ENCODE assay signal across 10 cellular contexts in genomic region chr16:89949756-89950155, GRCh38. TPM values are rescaled to one million over a fixed set of nuclear protein-coding genes. Genes with fewer than 3 reads are reported as not detected.
A peak's percentile ranks its signal among the peaks of the same experiment; 100 is the strongest.
DNase-seq lines count a peak whose midpoint lies in the region; ATAC-seq and TF ChIP-seq lines count a peak whose summit lies in the region.
"Had no signal": no experiment of that assay in that cellular context is flagged by ENCODE, and none has a peak within 500 bp of the region (broad histone marks: within the 10 kb centered on the region; RNA-seq: fewer than 3 reads in every experiment).

No MANE protein-coding gene starts in this region.

- POLR2A ChIA-PET in OCI-LY7 (lab: Charles Lee), result interaction anchor here (0.7 to 2.0 kb wide), 4 partner anchors 15 to 27 kb away, joined by 3 to 13 read pairs (median 4); no protein-coding TSS in a partner anchor

- peak; percentile 34 for DNase-seq in OCI-LY7 (ENCODE audit: low spot score)
- DNase-seq in epidermal melanocyte (ENCODE audit: insufficient read length, low spot score), result peak; percentile 11
- DNase-seq in progenitor cell of endocrine pancreas (ENCODE audit: low spot score, unreplicated experiment), result no peak
- no peak for DNase-seq in NCI-H2081 (lab: John Stamatoyannopoulos, UW)
- no peak for DNase-seq in DMS53 (lab: John Stamatoyannopoulos, UW)

- intact Hi-C loops in OCI-LY7 (cut with micrococcal nuclease; ENCODE audit: unreplicated experiment), result loop anchor here (2.0 kb wide), 2 partner anchors 23 to 63 kb away; no protein-coding TSS in a partner anchor

- H3K9me2 ChIP-seq in OCI-LY7 (ENCODE audit: insufficient read depth, low read length), result no peaks in the 10 kb centered on the region

- H3K4me3 ChIP-seq in OCI-LY7 (ENCODE audit: low read depth, low read length, poor library complexity, severe bottlenecking), result peak overlapping the region; percentile 78

- H3K9me3 Mint-ChIP-seq in progenitor cell of endocrine pancreas (ENCODE audit: low read depth), result no peaks in the 10 kb centered on the region

- no peaks in the 10 kb centered on the region for H3K4me1 ChIP-seq in ES-I3 (ENCODE audit: insufficient read depth, low read length)
- peaks cover 84% of the 10 kb centered on the region for H3K4me1 ChIP-seq in OCI-LY7 (ENCODE audit: insufficient read depth, low read length, poor library complexity, severe bottlenecking)

- ATAC-seq in HG02678 (IDR thresholded peaks at IDR 0.05; ENCODE audit: unreplicated experiment) (no peak), GM18907 (IDR thresholded peaks at IDR 0.05; ENCODE audit: unreplicated experiment) (no peak)
- ATAC-seq: sciatic nerve had no signal

- peak overlapping the region; percentile 62 for H3K27ac Mint-ChIP-seq in progenitor cell of endocrine pancreas

- peaks cover 56% of the 10 kb centered on the region for H3K79me2 ChIP-seq in OCI-LY7 (ENCODE audit: insufficient read depth, low read depth, low read length)

- H3K9ac ChIP-seq in ES-I3 (ENCODE audit: low read depth, low read length), result peak overlapping the region; percentile 67; the same call in 1 of the 2 replicates

- CTCF ChIA-PET in OCI-LY7 (lab: Charles Lee; ENCODE audit: unreplicated experiment), result interaction anchor here (0.8 kb wide), 1 partner anchor 28 kb away, joined by 5 read pairs; no protein-coding TSS in a partner anchor

- peak overlapping the region; percentile 97 for H3K27ac ChIP-seq in OCI-LY7 (ENCODE audit: low read depth, low read length, poor library complexity, severe bottlenecking)
- H3K27ac ChIP-seq: HL-60 had no signal

- H3K27me3 Mint-ChIP-seq in progenitor cell of endocrine pancreas, result peaks cover 17% of the 10 kb centered on the region

- H3K36me3 Mint-ChIP-seq in progenitor cell of endocrine pancreas (ENCODE audit: insufficient read depth), result no peaks in the 10 kb centered on the region

- H3K36me3 ChIP-seq in ES-I3 (ENCODE audit: insufficient read depth, low read length), result no peaks in the 10 kb centered on the region
- peaks cover 46% of the 10 kb centered on the region for H3K36me3 ChIP-seq in OCI-LY7 (ENCODE audit: insufficient read depth, low read length)

- no peak overlapping the region for H2AFZ ChIP-seq in OCI-LY7 (ENCODE audit: low read length)

- H4K20me1 ChIP-seq in OCI-LY7 (ENCODE audit: insufficient read depth, low read length), result no peaks in the 10 kb centered on the region

- H3K9me3 ChIP-seq in ES-I3 (ENCODE audit: control insufficient read depth, insufficient read depth, low read length), result no peaks in the 10 kb centered on the region
- no peaks in the 10 kb centered on the region for H3K9me3 ChIP-seq in OCI-LY7 (ENCODE audit: low read length)

- H3K4me1 Mint-ChIP-seq in progenitor cell of endocrine pancreas (ENCODE audit: low read depth), result no peaks in the 10 kb centered on the region

- BruUV-seq in OCI-LY7 (replicated peaks; lab: Mats Ljungman, UMichigan), result no TSS peak

- TF ChIP-seq CTCF in OCI-LY7 (conservative IDR thresholded peaks at IDR 0.05; ENCODE audit: low read length) (no peak), progenitor cell of endocrine pancreas (IDR thresholded peaks at IDR 0.05; ENCODE audit: unreplicated experiment) (no peak)

- H3K4me3 Mint-ChIP-seq in progenitor cell of endocrine pancreas (ENCODE audit: low read depth), result peak overlapping the region; percentile 80

- peak overlapping the region; percentile 86 for H3K4me2 ChIP-seq in OCI-LY7 (ENCODE audit: low read length)

RNA-seq across cellular contexts. Expression of gene DEF8, which starts 1.2 kb away (rescaled TPM):
- total RNA-seq in OCI-LY7 (2014; rRNA removed; shearing (Covaris generic)), result 222 and 292 TPM in 2 replicates
- total RNA-seq in OCI-LY7 (2022) (295 and 380 TPM in 2 replicates), progenitor cell of endocrine pancreas (67.9 and 72.1 TPM in 2 replicates)

RNA-seq across cellular contexts. Expression of gene TUBB3, which starts 26.6 kb away (rescaled TPM):
- total RNA-seq in OCI-LY7 (2014; rRNA removed; shearing (Covaris generic)), result 59.6 and 63.7 TPM in 2 replicates
- total RNA-seq in OCI-LY7 (2022) (118 and 192 TPM in 2 replicates), progenitor cell of endocrine pancreas (201 and 211 TPM in 2 replicates)

RNA-seq across cellular contexts. Expression of gene MC1R, which starts 31.1 kb away (rescaled TPM):
- 7.3 and 8.3 TPM in 2 replicates for total RNA-seq in OCI-LY7 (2014; rRNA removed; shearing (Covaris generic))
- total RNA-seq in OCI-LY7 (2022) (22.3 and 23.8 TPM in 2 replicates), progenitor cell of endocrine pancreas (3.8 and 4.6 TPM in 2 replicates)

Comparison
In these comparisons a context has a peak if more than half of its experiments do, and no peak if none do; other contexts are left out.
1. DNase-seq: peak in OCI-LY7 (single experiment) and epidermal melanocyte (single experiment); none in progenitor cell of endocrine pancreas (single experiment), NCI-H2081 (0 of 2) and DMS53 (single experiment).